In genomic region chrX:11557120-11557519, GRCh38 we compare ENCODE assay signal across 17 cellular contexts.
DNase-seq lines count a peak whose midpoint lies in the region; ATAC-seq and TF ChIP-seq lines count a peak whose summit lies in the region.
"Had no signal": no experiment of that assay in that cellular context is flagged by ENCODE, and none has a peak within 500 bp of the region (broad histone marks: within the 10 kb centered on the region; RNA-seq: fewer than 3 reads in every experiment).

No MANE protein-coding gene starts in this region.

- H3K4me1 ChIP-seq in PC-3 (ENCODE audit: insufficient read depth, low read length) (peaks cover 25% of the 10 kb centered on the region), smooth muscle cell (ENCODE audit: low read depth) (no peaks in the 10 kb centered on the region)
- H3K4me1 ChIP-seq: Peyer's patch had no signal

- H3K4me3 ChIP-seq in PC-3 (ENCODE audit: low read length) (no peak overlapping the region), choroid plexus epithelial cell (ENCODE audit: low read depth, low read length) (no peak overlapping the region), smooth muscle cell (no peak overlapping the region)
- H3K4me3 ChIP-seq: Peyer's patch had no signal

- ATAC-seq in PC-3 (peak; percentile 89), GM18511 (IDR thresholded peaks at IDR 0.05; ENCODE audit: unreplicated experiment) (no peak), Right ventricle myocardium superior (ENCODE audit: poor library complexity) (no peak), GM19351 (IDR thresholded peaks at IDR 0.05; ENCODE audit: unreplicated experiment) (no peak)
- ATAC-seq: HCT116; right cardiac atrium; stimulated activated naive CD8-positive, alpha-beta T cell treated with anti-CD3 and anti-CD28 coated beads, Interleukin-15, Interleukin-2, amounts not matched to agents 100 U/mL and 50 U/mL, for 24 hours had no signal

- WGBS in smooth muscle cell (ENCODE audit: low lambda C conversion rate): 17% methylated on average over 2 of the region's 2 CpGs

- H3K79me2 ChIP-seq in PC-3 (ENCODE audit: low read length) (no peaks in the 10 kb centered on the region), smooth muscle cell (ENCODE audit: low read depth) (no peaks in the 10 kb centered on the region)

- no peak overlapping the region for H2AFZ ChIP-seq in PC-3 (ENCODE audit: low read length)
- H2AFZ ChIP-seq in smooth muscle cell (ENCODE audit: low read depth): no peak overlapping the region

- H3K27ac ChIP-seq in PC-3 (ENCODE audit: low read length): peak overlapping the region; percentile 22; the same call in 1 of the 2 replicates
- no peak overlapping the region for H3K27ac ChIP-seq in smooth muscle cell (ENCODE audit: low read depth)
- H3K27ac ChIP-seq: Peyer's patch had no signal

- H3K9ac ChIP-seq in PC-3 (ENCODE audit: low read length) (no peak overlapping the region), smooth muscle cell (ENCODE audit: low read depth) (no peak overlapping the region)

- TF ChIP-seq CTCF in PC-3 (conservative IDR thresholded peaks at IDR 0.05; ENCODE audit: low read depth, low read length) (no peak), choroid plexus epithelial cell (conservative IDR thresholded peaks at IDR 0.05; ENCODE audit: low read depth, low read length) (no peak), smooth muscle cell (IDR thresholded peaks at IDR 0.05; ENCODE audit: borderline replicate concordance, insufficient read depth, poor library complexity, severe bottlenecking) (no peak)

- intact Hi-C loops in PC-3 (cut with micrococcal nuclease): loop anchor here (10.0 kb wide), 1 partner anchor 88 kb away; no protein-coding TSS in a partner anchor
- intact Hi-C loops in Right ventricle myocardium superior (cut with DNase I): no loop called here

- H3F3A ChIP-seq in PC-3 (ENCODE audit: low read length, unreplicated experiment) (no peaks in the 10 kb centered on the region), smooth muscle cell (ENCODE audit: low read depth) (no peaks in the 10 kb centered on the region)

- H3K9me2 ChIP-seq in PC-3 (replicated peaks; ENCODE audit: low read length): no peaks in the 10 kb centered on the region

- no peaks in the 10 kb centered on the region for H3K27me3 ChIP-seq in PC-3 (ENCODE audit: low read length)
- H3K27me3 ChIP-seq in smooth muscle cell (ENCODE audit: low read depth): no peaks in the 10 kb centered on the region
- H3K27me3 ChIP-seq: Peyer's patch had no signal

- DNase-seq in Daoy (ENCODE audit: low read depth) (peak; percentile 3), PC-3 (peak; percentile 88), choroid plexus epithelial cell (ENCODE audit: low read depth) (peak; percentile 68), myocyte (ENCODE audit: low read depth) (peak; percentile 42), smooth muscle cell (lab: John Stamatoyannopoulos, UW; ENCODE audit: unreplicated experiment) (no peak), Right ventricle myocardium superior (no peak)
- DNase-seq: activated CD4-positive, alpha-beta memory T cell treated with anti-CD3 and anti-CD28 coated beads, Interleukin-2, amount 10 ng/mL, durations not matched to agents 7 days and 5 days; activated effector memory CD4-positive, alpha-beta T cell treated with anti-CD3 and anti-CD28 coated beads, Interleukin-2, amount 50 U/mL, for 16 hours; NCI-H1092; NCI-H446; Peyer's patch; right cardiac atrium; stimulated activated naive CD8-positive, alpha-beta T cell treated with anti-CD3 and anti-CD28 coated beads, Interleukin-15, Interleukin-2, amounts not matched to agents 100 U/mL and 50 U/mL, for 24 hours; T1000 had no signal

- CTCF ChIA-PET in PC-3 (lab: Charles Lee): interaction anchor here (0.7 to 0.8 kb wide), 2 partner anchors 22 to 1192 kb away, joined by 7 to 8 read pairs; no protein-coding TSS in a partner anchor

- H3K36me3 ChIP-seq in PC-3 (ENCODE audit: low read depth, low read length): no peaks in the 10 kb centered on the region
- no peaks in the 10 kb centered on the region for H3K36me3 ChIP-seq in smooth muscle cell (ENCODE audit: low read depth)
- H3K36me3 ChIP-seq: Peyer's patch had no signal

- POLR2A ChIA-PET in PC-3 (lab: Charles Lee; ENCODE audit: unreplicated experiment): interaction anchor here (0.7 kb wide), 1 partner anchor 503 kb away, joined by 21 read pairs; no protein-coding TSS in a partner anchor

- H3K4me2 ChIP-seq in PC-3 (ENCODE audit: low read length): peak overlapping the region; percentile 33
- no peak overlapping the region for H3K4me2 ChIP-seq in smooth muscle cell

- H3K9me3 ChIP-seq in PC-3 (ENCODE audit: low read length) (no peaks in the 10 kb centered on the region), smooth muscle cell (replicated peaks; ENCODE audit: low read depth) (peaks cover 5% of the 10 kb centered on the region)
- H3K9me3 ChIP-seq: Peyer's patch had no signal

- no peaks in the 10 kb centered on the region for H4K20me1 ChIP-seq in PC-3 (ENCODE audit: low read length)
- no peaks in the 10 kb centered on the region for H4K20me1 ChIP-seq in smooth muscle cell (ENCODE audit: low read depth)

- BruUV-seq in PC-3 (replicated peaks; lab: Mats Ljungman, UMichigan): no TSS peak

Comparison
In these comparisons a context has a peak if more than half of its experiments do, and no peak if none do; other contexts are left out.
1. DNase-seq: peak in Daoy (single experiment), PC-3 (single experiment), choroid plexus epithelial cell (single experiment) and myocyte (single experiment); none in smooth muscle cell (single experiment) and Right ventricle myocardium superior (single experiment).